18 cellular contexts compared by ENCODE assay signal in the genomic region with DNA sequence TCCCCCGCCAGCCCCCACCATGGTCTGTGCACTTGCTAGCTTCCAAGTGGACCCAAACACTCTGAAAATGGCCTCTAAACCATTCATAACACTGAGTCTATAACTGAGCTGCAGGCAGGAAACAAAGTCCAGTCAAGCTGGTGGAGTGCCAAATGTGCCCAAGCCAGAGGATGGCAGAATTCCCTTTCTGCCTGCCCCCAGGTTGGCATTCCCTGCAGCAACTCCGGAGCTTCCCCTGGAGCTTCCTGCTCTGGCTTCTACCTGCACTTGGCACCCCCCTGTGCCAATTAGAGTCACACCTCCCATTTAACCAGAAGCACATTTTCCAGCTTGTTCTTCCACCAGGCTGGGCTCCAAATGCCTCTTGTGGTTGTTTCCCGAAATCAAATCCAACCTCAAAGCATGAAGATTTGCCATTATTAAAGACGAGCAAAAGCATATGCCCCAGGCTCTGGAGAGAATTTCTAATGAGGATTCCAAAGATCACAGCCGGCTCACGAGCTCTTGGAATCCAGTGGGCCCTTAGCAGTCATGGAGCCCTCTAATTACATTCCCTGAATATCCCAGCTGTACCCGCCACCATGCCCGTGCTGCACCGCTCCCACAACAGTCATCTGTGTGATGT.
DNase-seq lines count a peak whose midpoint lies in the region; ATAC-seq and TF ChIP-seq lines count a peak whose summit lies in the region.
"Had no signal": no experiment of that assay in that cellular context is flagged by ENCODE, and none has a peak within 500 bp of the region (broad histone marks: within the 10 kb centered on the region; RNA-seq: fewer than 3 reads in every experiment).

No MANE protein-coding gene starts in this region.

- H3K4me2 ChIP-seq in BLaER1, result peak overlapping the region; percentile 75

- H3K36me3 ChIP-seq in BLaER1 (no peaks in the 10 kb centered on the region), MG63 (no peaks in the 10 kb centered on the region)

- no peaks in the 10 kb centered on the region for H3K27me3 ChIP-seq in BLaER1
- H3K27me3 ChIP-seq in MG63, result no peaks in the 10 kb centered on the region

- H3K4me3 ChIP-seq in BLaER1, result no peak overlapping the region
- no peak overlapping the region for H3K4me3 ChIP-seq in MG63
- H3K4me3 ChIP-seq in coronary artery, result no peak overlapping the region

- H3K9ac ChIP-seq in BLaER1, result no peak overlapping the region

- peaks cover 38% of the 10 kb centered on the region for H3K4me1 ChIP-seq in BLaER1

- DNase-seq in MG63 (peak; percentile 28), astrocyte of the hippocampus (ENCODE audit: low read depth, low spot score) (peak; percentile 72), midbrain (lab: John Stamatoyannopoulos, UW) (peak; percentile 26), coronary artery (ENCODE audit: low spot score) (no peak), inferior parietal cortex (ENCODE audit: extremely low spot score) (no peak)
- DNase-seq: Calu3, DMS79, HCEC 1CT, Karpas-422, NCI-H1105, NCI-H187 treated with DMSO at 0.1 percent for 48 hours, NCI-H446 treated with DMSO at 0.1 percent for 48 hours, NCI-H774, PC-3 had no signal

- ATAC-seq in esophagus mucosa, result no peak
- no peak for ATAC-seq in GM18511 (IDR thresholded peaks at IDR 0.05; ENCODE audit: unreplicated experiment)
- ATAC-seq: PC-3 had no signal

- H3K9me3 ChIP-seq in BLaER1, result no peaks in the 10 kb centered on the region
- H3K9me3 ChIP-seq in MG63, result no peaks in the 10 kb centered on the region

- H3K27ac ChIP-seq in BLaER1, result no peak overlapping the region
- no peak overlapping the region for H3K27ac ChIP-seq in coronary artery
- H3K27ac ChIP-seq: RWPE1 had no signal

- no peak for TF ChIP-seq CTCF in coronary artery (IDR thresholded peaks at IDR 0.05)

- H4K20me1 ChIP-seq in BLaER1, result no peaks in the 10 kb centered on the region

Comparison
In these comparisons a context has a peak if more than half of its experiments do, and no peak if none do; other contexts are left out.
1. DNase-seq: peak in MG63 (single experiment), astrocyte of the hippocampus (single experiment) and midbrain (single experiment); none in coronary artery (single experiment) and inferior parietal cortex (single experiment).